ENCODE assay signal across 9 cellular contexts in the genomic region with DNA sequence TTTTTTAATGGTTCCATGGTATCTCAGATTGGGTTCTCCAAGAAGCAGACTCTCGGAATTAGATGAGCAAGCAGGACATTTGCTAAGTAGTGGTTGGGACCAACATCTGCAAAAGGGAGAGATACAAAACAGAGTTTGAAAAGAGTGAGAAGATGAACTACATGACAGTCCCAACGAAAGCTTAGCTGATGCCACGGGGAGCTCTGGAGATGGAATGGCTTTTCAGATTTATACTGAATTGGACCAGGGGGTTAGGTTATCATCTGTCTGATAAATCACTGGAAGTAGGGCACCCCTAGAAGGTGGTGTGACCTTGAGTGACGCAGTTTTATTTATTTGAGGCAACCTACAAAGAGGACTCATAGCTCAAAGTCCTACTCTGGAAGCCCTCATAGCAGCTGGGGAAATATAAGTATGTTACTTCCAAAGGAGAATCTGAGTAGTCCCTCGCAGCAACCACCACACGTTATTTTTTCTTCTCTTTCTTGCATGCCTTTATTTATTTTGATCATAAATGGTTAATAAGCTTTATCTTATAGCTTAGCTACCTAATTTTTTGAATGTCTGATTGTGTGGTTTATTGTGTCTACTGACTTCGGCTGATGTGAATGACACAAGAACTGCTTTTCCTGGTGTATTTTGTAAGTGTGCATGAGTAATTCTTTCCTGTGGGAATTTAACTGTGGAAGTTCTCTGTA.
"Had no signal": no experiment of that assay in that cellular context is flagged by ENCODE, and none has a peak within 500 bp of the region (broad histone marks: within the 10 kb centered on the region; RNA-seq: fewer than 3 reads in every experiment).

No MANE protein-coding gene starts in this region.

- H3K4me1 Mint-ChIP-seq: IgD-negative memory B cell had no signal

- H3K4me3 ChIP-seq: GM23248, HAP-1 had no signal

- H3K36me3 ChIP-seq: HAP-1 had no signal

- H3K27ac ChIP-seq: GM23248 had no signal

- ATAC-seq: HCT116 had no signal

- H3K4me1 ChIP-seq: HAP-1 had no signal

- H3K4me3 Mint-ChIP-seq: HFFc6, IgD-negative memory B cell had no signal

- H3K27me3 Mint-ChIP-seq: IgD-negative memory B cell had no signal

- H3K27ac Mint-ChIP-seq: HFFc6, IgD-negative memory B cell had no signal

- H2AFZ ChIP-seq: GM23248 had no signal

- H3K9me3 ChIP-seq: HAP-1 had no signal

- H3K9me3 Mint-ChIP-seq: HFFc6 had no signal

- H3K36me3 Mint-ChIP-seq: IgD-negative memory B cell had no signal

- H3K9ac ChIP-seq: GM23248 had no signal

- FAIRE-seq: HTR-8/SVneo had no signal

- DNase-seq: GM23248, GOT3, H7, HFFc6, KBM-7 had no signal
